ENCODE assay signal across 15 cellular contexts in genomic region chr7:43396193-43396747, GRCh38.
DNase-seq lines count a peak whose midpoint lies in the region; TF ChIP-seq lines count a peak whose summit lies in the region.
"Had no signal": no experiment of that assay in that cellular context is flagged by ENCODE, and none has a peak within 500 bp of the region (broad histone marks: within the 10 kb centered on the region; RNA-seq: fewer than 3 reads in every experiment).

No MANE protein-coding gene starts in this region.

- no peak for TF ChIP-seq POLR2A in breast epithelium (IDR thresholded peaks at IDR 0.05)
- no peak for TF ChIP-seq POLR2A in sigmoid colon (IDR thresholded peaks at IDR 0.05)

- dilution Hi-C loops in mammary epithelial cell (cut with HindIII; ENCODE audit: low sequenced_read_pairs): no loop called here

- H3K4me1 Mint-ChIP-seq in endodermal cell (peaks cover 32% of the 10 kb centered on the region), neural progenitor cell (peaks cover 18% of the 10 kb centered on the region)

- H3K4me1 ChIP-seq in mammary epithelial cell (ENCODE audit: insufficient read depth, low read length) (peaks cover 36% of the 10 kb centered on the region), breast epithelium (no peaks in the 10 kb centered on the region), NT2/D1 (ENCODE audit: insufficient read depth, insufficient read length) (no peaks in the 10 kb centered on the region), endodermal cell (ENCODE audit: control insufficient read depth, insufficient read depth, low read length) (peaks cover 3% of the 10 kb centered on the region), neural progenitor cell (peaks cover 17% of the 10 kb centered on the region), sigmoid colon (peaks cover 0 to 14% (median 6%) of the 10 kb centered on the region in 4 donors)
- H3K4me1 ChIP-seq: A549 had no signal

- H3K27me3 ChIP-seq in mammary epithelial cell (ENCODE audit: insufficient read depth, low read length) (no peaks in the 10 kb centered on the region), breast epithelium (no peaks in the 10 kb centered on the region), NT2/D1 (ENCODE audit: insufficient read depth, insufficient read length) (no peaks in the 10 kb centered on the region), endodermal cell (ENCODE audit: control insufficient read depth, insufficient read depth, low read length, poor library complexity, severe bottlenecking) (no peaks in the 10 kb centered on the region), neural progenitor cell (no peaks in the 10 kb centered on the region), sigmoid colon (no peaks in the 10 kb centered on the region)

- no peak for TF ChIP-seq CTCF in mammary epithelial cell (conservative IDR thresholded peaks at IDR 0.05 in 1 of 2, IDR thresholded peaks at IDR 0.05 in 1 of 2; ENCODE audit: extremely low read depth in 1 of 2, insufficient read depth in 1 of 2, low read depth in 1 of 2, low read length in 2 of 2)
- TF ChIP-seq CTCF in breast epithelium (IDR thresholded peaks at IDR 0.05): no peak
- no peak for TF ChIP-seq CTCF in endodermal cell (conservative IDR thresholded peaks at IDR 0.05)
- TF ChIP-seq CTCF in neural progenitor cell (IDR thresholded peaks at IDR 0.05): no peak
- no peak for TF ChIP-seq CTCF in sigmoid colon (IDR thresholded peaks at IDR 0.05)

- H3K9me3 ChIP-seq in mammary epithelial cell (replicated peaks; ENCODE audit: insufficient read depth, low read length): no peaks in the 10 kb centered on the region
- H3K9me3 ChIP-seq in breast epithelium: no peaks in the 10 kb centered on the region
- 0 out of 2 replicates have a peak, but pooled peaks cover 16% of the 10 kb centered on the region for H3K9me3 ChIP-seq in NT2/D1 (ENCODE audit: insufficient read depth, low read length)
- H3K9me3 ChIP-seq in endodermal cell (ENCODE audit: control insufficient read depth, low read length): no peaks in the 10 kb centered on the region
- H3K9me3 ChIP-seq in neural progenitor cell (ENCODE audit: low read depth): no peaks in the 10 kb centered on the region
- no peaks in the 10 kb centered on the region for H3K9me3 ChIP-seq in sigmoid colon
- H3K9me3 ChIP-seq: A549, Caco-2 had no signal

- H3K27me3 Mint-ChIP-seq in endodermal cell (ENCODE audit: insufficient read depth): no peaks in the 10 kb centered on the region
- no peaks in the 10 kb centered on the region for H3K27me3 Mint-ChIP-seq in neural progenitor cell (ENCODE audit: insufficient read depth, low read depth)

- CTCF ChIA-PET in mammary epithelial cell (lab: Charles Lee; ENCODE audit: low non-redundant PET): no interaction called here

- H3K27ac ChIP-seq in mammary epithelial cell (ENCODE audit: insufficient read depth, low read depth, low read length) (peak overlapping the region; percentile 84), breast epithelium (no peak overlapping the region), endodermal cell (ENCODE audit: low read depth, low read length) (no peak overlapping the region), neural progenitor cell (no peak overlapping the region), sigmoid colon (no peak overlapping the region)
- H3K27ac ChIP-seq: 22Rv1, A549, C4-2B had no signal

- H3K36me3 ChIP-seq in mammary epithelial cell (ENCODE audit: insufficient read depth, low read length): no peaks in the 10 kb centered on the region
- H3K36me3 ChIP-seq in breast epithelium: no peaks in the 10 kb centered on the region
- H3K36me3 ChIP-seq in NT2/D1 (ENCODE audit: insufficient read depth, insufficient read length, low read length): no peaks in the 10 kb centered on the region
- H3K36me3 ChIP-seq in endodermal cell (ENCODE audit: control insufficient read depth, insufficient read depth, low read length): no peaks in the 10 kb centered on the region
- peaks cover 5% of the 10 kb centered on the region for H3K36me3 ChIP-seq in neural progenitor cell
- H3K36me3 ChIP-seq in sigmoid colon: no peaks in the 10 kb centered on the region

- H4K20me1 ChIP-seq in mammary epithelial cell (ENCODE audit: insufficient read depth, low read length): no peaks in the 10 kb centered on the region
- no peaks in the 10 kb centered on the region for H4K20me1 ChIP-seq in neural progenitor cell (ENCODE audit: low read depth)

- in situ Hi-C loops in mammary epithelial cell (cut with MboI; ENCODE audit: low sequenced_read_pairs in 2 of 2): no loop called here

- no TSS peak for BruUV-seq in mammary epithelial cell (replicated peaks; lab: Mats Ljungman, UMichigan)

- 94% methylated on average over 2 of the region's 2 CpGs for WGBS in mammary epithelial cell (ENCODE audit: low coverage, missing lambda C conversion rate)
- WGBS in endodermal cell (ENCODE audit: insufficient coverage in 1 of 2, insufficient read length in 1 of 2), 2 experiments: 69% methylated on average over 2 of the region's 2 CpGs; no CpG with 5 or more reads in 1 of the 2 experiments
- 58 to 60% methylated on average over 2 of the region's 2 CpGs for WGBS in sigmoid colon, 2 donors

- H3K36me3 Mint-ChIP-seq in endodermal cell (ENCODE audit: low read depth) (no peaks in the 10 kb centered on the region), neural progenitor cell (peaks cover 3% of the 10 kb centered on the region)

- no peak overlapping the region for H3K4me3 Mint-ChIP-seq in endodermal cell
- no peak overlapping the region for H3K4me3 Mint-ChIP-seq in neural progenitor cell
- H3K4me3 Mint-ChIP-seq: CD4-positive, alpha-beta T cell; HFFc6 had no signal

- H3K9me3 Mint-ChIP-seq in endodermal cell (peaks cover 16% of the 10 kb centered on the region), neural progenitor cell (no peaks in the 10 kb centered on the region)
- H3K9me3 Mint-ChIP-seq: CD4-positive, alpha-beta T cell had no signal

- intact Hi-C loops in mammary epithelial cell (cut with micrococcal nuclease) (loop anchor here (5.0 kb wide), 1 partner anchor 41 kb away; no protein-coding TSS in a partner anchor), breast epithelium (cut with DNase I; ENCODE audit: low total_unique reads) (no loop called here), sigmoid colon (cut with DNase I) (no loop called here)

- H3K79me2 ChIP-seq in mammary epithelial cell (ENCODE audit: insufficient read depth, low read length) (no peaks in the 10 kb centered on the region), neural progenitor cell (ENCODE audit: low read depth) (no peaks in the 10 kb centered on the region)

- H2AFZ ChIP-seq in mammary epithelial cell (ENCODE audit: low read depth, low read length): no peak overlapping the region
- H2AFZ ChIP-seq in neural progenitor cell (replicated peaks): no peak overlapping the region

- peaks cover under 1% of the 10 kb centered on the region for H3F3A ChIP-seq in neural progenitor cell (ENCODE audit: low read depth)

- no peak for TF ChIP-seq EP300 in sigmoid colon (IDR thresholded peaks at IDR 0.05)

- no peak overlapping the region for H3K4me3 ChIP-seq in mammary epithelial cell (replicated peaks in 1 of 3; ENCODE audit: insufficient read depth in 1 of 3, low read depth in 2 of 3, low read length in 3 of 3)
- H3K4me3 ChIP-seq in breast epithelium: no peak overlapping the region
- no peak overlapping the region for H3K4me3 ChIP-seq in NT2/D1 (ENCODE audit: insufficient read length, low read depth)
- H3K4me3 ChIP-seq in endodermal cell (ENCODE audit: low read length): no peak overlapping the region
- H3K4me3 ChIP-seq in neural progenitor cell: no peak overlapping the region
- no peak overlapping the region for H3K4me3 ChIP-seq in sigmoid colon
- H3K4me3 ChIP-seq: A549 had no signal

- DNase-seq in mammary epithelial cell: no peak
- DNase-seq in breast epithelium (ENCODE audit: low spot score in 2 of 2): no peak
- DNase-seq in NT2/D1 (ENCODE audit: low read depth, low spot score): peak; percentile 47
- DNase-seq in endodermal cell: no peak
- no peak for DNase-seq in neural progenitor cell (ENCODE audit: low spot score)
- no peak for DNase-seq in sigmoid colon
- DNase-seq in stimulated activated CD4-positive, alpha-beta T cell treated with anti-CD3 and anti-CD28 coated beads, Interleukin-2, amount 100 ng/mL, for 48 hours: no peak
- no peak for DNase-seq in HT-29 (ENCODE audit: low spot score)
- DNase-seq: AML-193; Caco-2; CD4-positive, alpha-beta T cell; HFFc6 had no signal

- H3K9ac ChIP-seq in mammary epithelial cell (ENCODE audit: insufficient read depth, low read length): no peak overlapping the region
- no peak overlapping the region for H3K9ac ChIP-seq in NT2/D1 (ENCODE audit: insufficient read length, low read depth)
- H3K9ac ChIP-seq in endodermal cell (ENCODE audit: extremely low read depth, low read length, poor library complexity, severe bottlenecking): no peak overlapping the region
- H3K9ac ChIP-seq in neural progenitor cell: no peak overlapping the region

- H3K27ac Mint-ChIP-seq in endodermal cell: peak overlapping the region; percentile 11
- peak overlapping the region; percentile 42 for H3K27ac Mint-ChIP-seq in neural progenitor cell
- H3K27ac Mint-ChIP-seq: CD4-positive, alpha-beta T cell; HFFc6 had no signal

- no peak overlapping the region for H3K4me2 ChIP-seq in mammary epithelial cell (ENCODE audit: insufficient read depth, low read depth, low read length)
- no peak overlapping the region for H3K4me2 ChIP-seq in neural progenitor cell
- H3K4me2 ChIP-seq: A549 had no signal
